Comparison of ENCODE assay signal across 15 cellular contexts in the genomic region with DNA sequence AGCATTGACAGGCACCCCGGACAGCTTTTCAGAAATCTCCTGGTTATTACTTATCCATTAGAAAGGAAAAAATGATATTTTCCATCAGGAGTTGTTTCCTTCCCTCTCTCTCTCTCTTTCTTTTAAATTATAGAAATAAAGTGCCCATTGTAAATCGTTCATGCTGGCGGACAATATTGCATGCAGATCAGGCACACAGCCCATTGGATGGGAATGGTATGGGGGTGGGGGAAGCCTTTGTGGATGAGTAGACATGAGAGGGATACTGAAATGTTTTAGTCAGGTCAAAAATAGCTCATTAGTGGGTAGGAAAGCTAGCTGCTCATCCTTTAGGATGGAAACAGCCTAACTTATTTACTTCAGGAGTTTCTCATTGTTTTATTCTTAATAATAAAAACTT.
"Had no signal": no experiment of that assay in that cellular context is flagged by ENCODE, and none has a peak within 500 bp of the region (broad histone marks: within the 10 kb centered on the region; RNA-seq: fewer than 3 reads in every experiment).

No MANE protein-coding gene starts in this region.

- H3K36me3 Mint-ChIP-seq: natural killer cell; stimulated activated naive B cell treated with anti-CD40 and anti-IgM and Interleukin-4, amounts not matched to agents 10 μg/mL and 1 μg/mL and 100 μg/mL, for 72 hours had no signal

- DNase-seq: effector CD4-positive, alpha-beta T cell; gastrocnemius medialis; heart right ventricle; left colon; left ventricle myocardium inferior; lower lobe of right lung; natural killer cell; right cardiac atrium; sigmoid colon; stimulated activated CD4-positive, alpha-beta T cell treated with anti-CD3 and anti-CD28 coated beads, Interleukin-2, amount 100 ng/mL, for 24 hours; stimulated activated CD4-positive, alpha-beta T cell treated with anti-CD3 and anti-CD28 coated beads, Interleukin-4, amount 100 ng/mL, for 24 hours; stimulated activated naive B cell treated with anti-CD40 and anti-IgM and Interleukin-4, amounts not matched to agents 10 μg/mL and 1 μg/mL and 100 μg/mL, for 72 hours; upper lobe of right lung; uterus had no signal

- H3K27me3 Mint-ChIP-seq: stimulated activated naive B cell treated with anti-CD40 and anti-IgM and Interleukin-4, amounts not matched to agents 10 μg/mL and 1 μg/mL and 100 μg/mL, for 72 hours; stimulated activated naive CD8-positive, alpha-beta T cell treated with anti-CD3 and anti-CD28 coated beads, Interleukin-15, Interleukin-2, amounts not matched to agents 100 ng/mL and 50 ng/mL, for 24 hours had no signal

- ATAC-seq: gastrocnemius medialis; heart right ventricle; left colon; lower lobe of right lung; natural killer cell; right cardiac atrium; stimulated activated naive B cell treated with anti-CD40 and anti-IgM and Interleukin-4, amounts not matched to agents 10 μg/mL and 1 μg/mL and 100 μg/mL, for 72 hours; upper lobe of right lung had no signal

- H3K4me3 Mint-ChIP-seq: natural killer cell; stimulated activated naive B cell treated with anti-CD40 and anti-IgM and Interleukin-4, amounts not matched to agents 10 μg/mL and 1 μg/mL and 100 μg/mL, for 72 hours; stimulated activated naive CD8-positive, alpha-beta T cell treated with anti-CD3 and anti-CD28 coated beads, Interleukin-15, Interleukin-2, amounts not matched to agents 100 ng/mL and 50 ng/mL, for 24 hours had no signal

- H3K4me1 Mint-ChIP-seq: natural killer cell; stimulated activated naive B cell treated with anti-CD40 and anti-IgM and Interleukin-4, amounts not matched to agents 10 μg/mL and 1 μg/mL and 100 μg/mL, for 72 hours had no signal

- H3K27ac Mint-ChIP-seq: natural killer cell; stimulated activated naive B cell treated with anti-CD40 and anti-IgM and Interleukin-4, amounts not matched to agents 10 μg/mL and 1 μg/mL and 100 μg/mL, for 72 hours; stimulated activated naive CD8-positive, alpha-beta T cell treated with anti-CD3 and anti-CD28 coated beads, Interleukin-15, Interleukin-2, amounts not matched to agents 100 ng/mL and 50 ng/mL, for 24 hours had no signal

- H3K9me3 Mint-ChIP-seq: natural killer cell; stimulated activated naive B cell treated with anti-CD40 and anti-IgM and Interleukin-4, amounts not matched to agents 10 μg/mL and 1 μg/mL and 100 μg/mL, for 72 hours; stimulated activated naive CD8-positive, alpha-beta T cell treated with anti-CD3 and anti-CD28 coated beads, Interleukin-15, Interleukin-2, amounts not matched to agents 100 ng/mL and 50 ng/mL, for 24 hours had no signal
